In genomic region chr2:28224648-28225471, GRCh38 we compare ENCODE assay signal across 1 cellular context.
TF ChIP-seq lines count a peak whose summit lies in the region.

No MANE protein-coding gene starts in this region.

TF ChIP-seq in SK-N-SH, 30 proteins besides CTCF, POLR2A, EP300 and RAD21 (continued from another document):
- TF ChIP-seq MAX (IDR thresholded peaks at IDR 0.05; ENCODE audit: low read depth) (no peak), NRF1 (IDR thresholded peaks at IDR 0.05; ENCODE audit: low read depth, low read length) (no peak), EZH2phosphoT487 (IDR thresholded peaks at IDR 0.05; ENCODE audit: borderline replicate concordance, low read depth) (no peak), RXRA (IDR thresholded peaks at IDR 0.05; ENCODE audit: borderline replicate concordance, low read depth) (no peak), ELF1 (IDR thresholded peaks at IDR 0.05) (no peak), SMC3 (IDR thresholded peaks at IDR 0.05; ENCODE audit: low read depth, low read length) (no peak), NFIC (IDR thresholded peaks at IDR 0.05; ENCODE audit: borderline replicate concordance) (peak; percentile 74), SIN3A (IDR thresholded peaks at IDR 0.05; ENCODE audit: borderline replicate concordance, low read depth, low read length) (no peak), USF1 (IDR thresholded peaks at IDR 0.05; ENCODE audit: borderline replicate concordance, low read depth) (no peak), IRF3 (IDR thresholded peaks at IDR 0.05; ENCODE audit: low read depth, low read length) (no peak), YY1 (IDR thresholded peaks at IDR 0.05; ENCODE audit: low read depth) (no peak), RCOR1 (IDR thresholded peaks at IDR 0.05; ENCODE audit: low read length) (no peak), FOSL2 (IDR thresholded peaks at IDR 0.05; ENCODE audit: borderline replicate concordance, low read depth) (peak; percentile 17; the same call in 1 of the 2 replicates)
